In the genomic region with DNA sequence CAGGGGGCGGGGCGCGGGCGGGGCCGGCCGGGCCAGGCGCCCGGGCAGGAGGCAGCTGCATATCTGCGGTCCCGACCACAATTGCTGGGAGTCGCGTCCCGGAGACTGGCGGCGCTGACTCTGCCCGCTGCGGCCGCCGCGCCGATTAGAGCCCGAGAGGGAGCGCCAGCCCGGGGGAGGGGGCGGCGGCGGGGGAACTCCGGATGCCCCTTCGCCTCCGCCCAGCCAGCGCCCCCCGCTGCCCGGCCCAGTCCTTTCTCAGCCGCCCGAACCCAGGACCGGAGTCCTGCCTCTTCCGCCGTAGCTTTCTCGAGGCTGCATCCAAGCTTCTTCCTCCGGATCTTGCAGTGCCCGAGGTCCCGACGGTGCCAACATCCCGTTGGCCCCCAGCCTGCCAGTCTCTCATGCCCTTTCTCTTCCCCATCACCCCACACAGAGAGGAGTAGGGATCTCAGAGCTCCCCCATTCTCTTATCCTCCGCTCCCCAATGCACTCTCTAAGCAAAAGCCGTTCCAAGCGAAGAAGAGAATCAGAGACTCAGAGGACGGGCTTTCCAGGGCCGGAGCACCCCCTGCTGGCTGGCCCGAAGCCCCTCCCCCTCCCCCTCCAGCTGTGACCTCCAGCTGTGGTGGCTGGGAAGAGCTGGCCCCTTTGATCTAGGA, we compare ENCODE assay signal across 8 cellular contexts. TPM values are rescaled to one million over a fixed set of nuclear protein-coding genes. Genes with fewer than 3 reads are reported as not detected.
DNase-seq lines count a peak whose midpoint lies in the region; ATAC-seq, FAIRE-seq and TF ChIP-seq lines count a peak whose summit lies in the region.

No MANE protein-coding gene starts in this region.

- H3K9me3 Mint-ChIP-seq in activated naive CD4-positive, alpha-beta T cell treated with anti-CD3 and anti-CD28 coated beads, Interleukin-2, amount 50 U/mL, for 24 hours: no peaks in the 10 kb centered on the region
- H3K9me3 Mint-ChIP-seq in glutamatergic neuron (ENCODE audit: unreplicated experiment): peaks cover 7% of the 10 kb centered on the region

- H3K27me3 ChIP-seq in IMR-90 (ENCODE audit: control insufficient read depth, insufficient read depth, low read length) (peaks cover 11% of the 10 kb centered on the region), osteoblast (ENCODE audit: insufficient read depth, low read length) (no peaks in the 10 kb centered on the region), thoracic aorta (replicated peaks; ENCODE audit: insufficient read depth) (no peaks in the 10 kb centered on the region)

- H3K9me3 ChIP-seq in IMR-90 (ENCODE audit: control insufficient read depth, insufficient read depth, low read length) (no peaks in the 10 kb centered on the region), SK-N-MC (ENCODE audit: low read depth, low read length) (no peaks in the 10 kb centered on the region), osteoblast (ENCODE audit: low read depth, low read length) (no peaks in the 10 kb centered on the region), thoracic aorta (no peaks in the 10 kb centered on the region)

- TF ChIP-seq RAD21 in IMR-90 (IDR thresholded peaks at IDR 0.05; ENCODE audit: low read length): peak; percentile 76

- FAIRE-seq in GM18507 (lab: Jason Lieb, UNC): peak; percentile 46

- no peaks in the 10 kb centered on the region for H3K27me3 Mint-ChIP-seq in activated naive CD4-positive, alpha-beta T cell treated with anti-CD3 and anti-CD28 coated beads, Interleukin-2, amount 50 U/mL, for 24 hours
- peaks cover 3% of the 10 kb centered on the region for H3K27me3 Mint-ChIP-seq in glutamatergic neuron (ENCODE audit: unreplicated experiment)

- intact Hi-C loops in IMR-90 (cut with micrococcal nuclease): loop anchor here (1.0 kb wide), 2 partner anchors 21 to 132 kb away; no protein-coding TSS in a partner anchor

- DNase-seq in A172 (ENCODE audit: low spot score): peak; percentile 55
- peak; percentile 60 for DNase-seq in GM18507 (ENCODE audit: extremely low spot score, insufficient read length, low read depth)
- DNase-seq in IMR-90: peak; percentile 72
- no peak for DNase-seq in SK-N-MC (ENCODE audit: low read depth, low spot score)
- peak; percentile 82 for DNase-seq in glutamatergic neuron
- peak; percentile 97 for DNase-seq in osteoblast (ENCODE audit: insufficient read length, low spot score, missing footprints)
- DNase-seq in thoracic aorta (ENCODE audit: low spot score): no peak

- H4K8ac ChIP-seq in IMR-90 (ENCODE audit: low read depth in 2 of 2, low read length in 2 of 2): peak overlapping the region; percentile 33 to 77; a peak in 3 of 4 replicates

- peak overlapping the region; percentile 85 for H3K23ac ChIP-seq in IMR-90 (ENCODE audit: low read depth, low read length)

- no peak overlapping the region for H2BK15ac ChIP-seq in IMR-90 (ENCODE audit: low read depth, low read length)

- no peak overlapping the region; the same call in 1 of the 2 replicates for H2BK20ac ChIP-seq in IMR-90 (ENCODE audit: low read depth, low read length)

- H2AFZ ChIP-seq in IMR-90 (replicated peaks; ENCODE audit: low read length, poor library complexity): peak overlapping the region; percentile 88
- H2AFZ ChIP-seq in osteoblast (ENCODE audit: low read length): peak overlapping the region; percentile 98

- H3K9ac ChIP-seq in IMR-90 (ENCODE audit: low read depth, low read length): peak overlapping the region; percentile 75
- peak overlapping the region; percentile 51 for H3K9ac ChIP-seq in SK-N-MC (ENCODE audit: insufficient read length)

- peak overlapping the region; percentile 50 for H2BK120ac ChIP-seq in IMR-90 (ENCODE audit: low read depth, low read length)

- POLR2A ChIA-PET in IMR-90 (lab: Charles Lee; ENCODE audit: unreplicated experiment): interaction anchor here (0.6 to 0.9 kb wide), 2 partner anchors 76 to 272 kb away, joined by 3 to 5 read pairs; no protein-coding TSS in a partner anchor

- TF ChIP-seq CTCF in IMR-90 (conservative IDR thresholded peaks at IDR 0.05; ENCODE audit: low read depth, low read length) (peak; percentile 87), glutamatergic neuron (IDR thresholded peaks at IDR 0.05; ENCODE audit: partially characterized antibody, unreplicated experiment) (no peak), osteoblast (IDR thresholded peaks at IDR 0.05; ENCODE audit: extremely low read depth, low read depth, low read length) (peak; percentile 74), thoracic aorta (IDR thresholded peaks at IDR 0.05) (peak; percentile 65)

- peak overlapping the region; percentile 60 for H3K4ac ChIP-seq in IMR-90 (ENCODE audit: low read depth, low read length)

- CTCF ChIA-PET in IMR-90 (lab: Yijun Ruan, JAX): interaction anchor here (0.7 to 2.1 kb wide), 14 partner anchors 9 to 279 kb away, joined by 3 to 14 read pairs (median 4); a partner anchor contains a TSS

- ATAC-seq in IMR-90 (ENCODE audit: low read depth) (peak; percentile 91), thoracic aorta (ENCODE audit: insufficient number of reproducible peaks, low FRiP score, low read depth) (peak; percentile 81)

- H4K5ac ChIP-seq in IMR-90 (ENCODE audit: low read depth, low read length): no peak overlapping the region; the same call in 1 of the 2 replicates

- H3K14ac ChIP-seq in IMR-90 (replicated peaks; ENCODE audit: low read depth, low read length): peak overlapping the region; percentile 66; the same call in 1 of the 2 replicates

- H2AK9ac ChIP-seq in IMR-90 (replicated peaks; ENCODE audit: low read depth, low read length, poor library complexity): peak overlapping the region; percentile 75

- WGBS in IMR-90 (ENCODE audit: extremely low coverage in 2 of 2, insufficient read length in 1 of 2), 2 experiments: 1% methylated on average over 23 of the region's 50 CpGs; no CpG with 5 or more reads in 1 of the 2 experiments

- peak overlapping the region; percentile 99 for H3K4me3 Mint-ChIP-seq in activated naive CD4-positive, alpha-beta T cell treated with anti-CD3 and anti-CD28 coated beads, Interleukin-2, amount 50 U/mL, for 24 hours
- peak overlapping the region; percentile 99 for H3K4me3 Mint-ChIP-seq in glutamatergic neuron (ENCODE audit: unreplicated experiment)

- H3K27ac Mint-ChIP-seq in activated naive CD4-positive, alpha-beta T cell treated with anti-CD3 and anti-CD28 coated beads, Interleukin-2, amount 50 U/mL, for 24 hours: peak overlapping the region; percentile 93
- H3K27ac Mint-ChIP-seq in glutamatergic neuron (ENCODE audit: unreplicated experiment): no peak overlapping the region

- H3K36me3 Mint-ChIP-seq in activated naive CD4-positive, alpha-beta T cell treated with anti-CD3 and anti-CD28 coated beads, Interleukin-2, amount 50 U/mL, for 24 hours: no peaks in the 10 kb centered on the region
- H3K36me3 Mint-ChIP-seq in glutamatergic neuron (ENCODE audit: unreplicated experiment): no peaks in the 10 kb centered on the region

- no TSS peak for BruUV-seq in IMR-90 (replicated peaks; lab: Mats Ljungman, UMichigan)

- H3K36me3 ChIP-seq in IMR-90 (ENCODE audit: control insufficient read depth, insufficient read depth, low read length) (no peaks in the 10 kb centered on the region), SK-N-MC (ENCODE audit: insufficient read depth, low read length) (no peaks in the 10 kb centered on the region), osteoblast (ENCODE audit: insufficient read depth, low read length) (no peaks in the 10 kb centered on the region), thoracic aorta (no peaks in the 10 kb centered on the region)

- H2BK5ac ChIP-seq in IMR-90 (ENCODE audit: low read depth, low read length, poor library complexity, severe bottlenecking): no peak overlapping the region

- TF ChIP-seq POLR2A in IMR-90 (IDR thresholded peaks at IDR 0.05; ENCODE audit: low read depth, low read length): peak; percentile 61

- peak overlapping the region; percentile 76 for H3K4me3 ChIP-seq in IMR-90 (ENCODE audit: insufficient read depth, low read depth, low read length)
- H3K4me3 ChIP-seq in SK-N-MC: peak overlapping the region; percentile 78
- peak overlapping the region; percentile 88 for H3K4me3 ChIP-seq in osteoblast (ENCODE audit: insufficient read depth, low read length)
- peak overlapping the region; percentile 97 for H3K4me3 ChIP-seq in thoracic aorta

- H3K79me2 ChIP-seq in osteoblast (ENCODE audit: insufficient read depth, low read length): no peaks in the 10 kb centered on the region

- no peaks in the 10 kb centered on the region for H3K79me1 ChIP-seq in IMR-90 (ENCODE audit: low read depth in 1 of 2, low read length in 2 of 2)

- H3K4me2 ChIP-seq in IMR-90 (ENCODE audit: low read depth, low read length) (peak overlapping the region; percentile 90), osteoblast (ENCODE audit: insufficient read depth, low read length) (peak overlapping the region; percentile 97)

- H3K56ac ChIP-seq in IMR-90 (ENCODE audit: extremely low read depth, insufficient read depth, low read length): peak overlapping the region; percentile 45

- in situ Hi-C loops in IMR-90 (cut with MboI; ENCODE audit: low sequenced_read_pairs): no loop called here

- H3K9me1 ChIP-seq in IMR-90 (ENCODE audit: insufficient read depth, low read length): peaks cover 9% of the 10 kb centered on the region; the same call in 1 of the 2 replicates

- H3K18ac ChIP-seq in IMR-90 (ENCODE audit: low read depth, low read length): no peak overlapping the region

- H3K4me1 ChIP-seq in IMR-90 (ENCODE audit: control insufficient read depth, insufficient read depth, low read length) (peaks cover 7% of the 10 kb centered on the region; the same call in 1 of the 2 replicates), osteoblast (ENCODE audit: insufficient read depth, low read length) (peaks cover 23% of the 10 kb centered on the region), thoracic aorta (ENCODE audit: control insufficient read depth in 1 of 2, low read depth in 2 of 2) (peaks cover 4 to 12% of the 10 kb centered on the region in 2 donors)

- peak overlapping the region; percentile 34; the same call in 1 of the 2 replicates for H4K91ac ChIP-seq in IMR-90 (ENCODE audit: insufficient read depth, low read depth, low read length)

- dilution Hi-C loops in IMR-90 (cut with HindIII; ENCODE audit: low sequenced_read_pairs, unreplicated experiment): no loop called here

- peaks cover 22% of the 10 kb centered on the region for H3K4me1 Mint-ChIP-seq in activated naive CD4-positive, alpha-beta T cell treated with anti-CD3 and anti-CD28 coated beads, Interleukin-2, amount 50 U/mL, for 24 hours
- peaks cover 5% of the 10 kb centered on the region for H3K4me1 Mint-ChIP-seq in glutamatergic neuron (ENCODE audit: low read depth, unreplicated experiment)

- H4K20me1 ChIP-seq in IMR-90 (ENCODE audit: insufficient read depth, low read length): no peaks in the 10 kb centered on the region
- H4K20me1 ChIP-seq in osteoblast (ENCODE audit: insufficient read depth, low read length): no peaks in the 10 kb centered on the region

- H3K27ac ChIP-seq in IMR-90 (ENCODE audit: insufficient read depth, low read length): peak overlapping the region; percentile 40
- H3K27ac ChIP-seq in SK-N-MC: peak overlapping the region; percentile 68
- H3K27ac ChIP-seq in osteoblast (ENCODE audit: low read depth, low read length): peak overlapping the region; percentile 51
- H3K27ac ChIP-seq in thoracic aorta: peak overlapping the region; percentile 74 to 79

- no peak overlapping the region for H2AK5ac ChIP-seq in IMR-90 (ENCODE audit: low read depth, low read length)

RNA-seq across cellular contexts. Expression of a gene that starts 8.8 kb away (rescaled TPM):
- 0.05 TPM in 1 of 2 replicates, not detected in the other for total RNA-seq in A172 (2014; rRNA removed; shearing (Covaris generic))
- total RNA-seq in IMR-90 (2012; rRNA removed) (not detected in 2 replicates), glutamatergic neuron (ENCODE audit: unreplicated experiment) (not detected), osteoblast (not detected in 2 replicates), thoracic aorta (not detected)
- polyA plus RNA-seq in IMR-90 (2012; rRNA removed): not detected in 2 replicates
- not detected in 2 replicates for polyA plus RNA-seq in IMR-90 (2012; cell fraction: cytosol; rRNA removed)
- not detected in 2 replicates for polyA plus RNA-seq in IMR-90 (2012; cell fraction: nucleus; rRNA removed; ENCODE audit: low replicate concordance)

RNA-seq across cellular contexts. Expression of a gene that starts 23.5 kb away (rescaled TPM):
- total RNA-seq in A172 (2014; rRNA removed; shearing (Covaris generic)): 48.4 and 62.9 TPM in 2 replicates
- 37.5 and 44.6 TPM in 2 replicates for total RNA-seq in IMR-90 (2012; rRNA removed)
- 67.1 and 71.9 TPM in 2 replicates for polyA plus RNA-seq in IMR-90 (2012; rRNA removed)
- polyA plus RNA-seq in IMR-90 (2012; cell fraction: cytosol; rRNA removed): 45.2 and 62.4 TPM in 2 replicates
- polyA plus RNA-seq in IMR-90 (2012; cell fraction: nucleus; rRNA removed; ENCODE audit: low replicate concordance): 345 TPM in 2 replicates
- total RNA-seq in glutamatergic neuron (ENCODE audit: unreplicated experiment): 57.5 TPM
- total RNA-seq in osteoblast: 37.4 and 39.8 TPM in 2 replicates
- 10 to 100 TPM; 43.2 to 64.2 TPM for total RNA-seq in thoracic aorta

RNA-seq across cellular contexts. Expression of a gene that starts 35.0 kb away (rescaled TPM):
- 30.2 and 32.8 TPM in 2 replicates for total RNA-seq in A172 (2014; rRNA removed; shearing (Covaris generic))
- total RNA-seq in IMR-90 (2012; rRNA removed): 45.0 and 53.6 TPM in 2 replicates
- polyA plus RNA-seq in IMR-90 (2012; rRNA removed): 19.7 and 21.2 TPM in 2 replicates
- 4.3 and 9.9 TPM in 2 replicates for polyA plus RNA-seq in IMR-90 (2012; cell fraction: cytosol; rRNA removed)
- polyA plus RNA-seq in IMR-90 (2012; cell fraction: nucleus; rRNA removed; ENCODE audit: low replicate concordance): 24.6 and 42.1 TPM in 2 replicates
- 34.8 TPM for total RNA-seq in glutamatergic neuron (ENCODE audit: unreplicated experiment)
- 50.3 and 56.0 TPM in 2 replicates for total RNA-seq in osteoblast
- 10 to 100 TPM; 50.9 to 65.6 TPM for total RNA-seq in thoracic aorta

RNA-seq across cellular contexts. Expression of a gene that starts 45.5 kb away (rescaled TPM):
- total RNA-seq in A172 (2014; rRNA removed; shearing (Covaris generic)): 65.1 and 74.0 TPM in 2 replicates
- 47.2 and 49.8 TPM in 2 replicates for total RNA-seq in IMR-90 (2012; rRNA removed)
- 63.7 and 73.6 TPM in 2 replicates for polyA plus RNA-seq in IMR-90 (2012; rRNA removed)
- polyA plus RNA-seq in IMR-90 (2012; cell fraction: cytosol; rRNA removed): 54.6 and 65.0 TPM in 2 replicates
- 92.8 and 136 TPM in 2 replicates for polyA plus RNA-seq in IMR-90 (2012; cell fraction: nucleus; rRNA removed; ENCODE audit: low replicate concordance)
- 66.1 TPM for total RNA-seq in glutamatergic neuron (ENCODE audit: unreplicated experiment)
- total RNA-seq in osteoblast: 32.9 and 34.2 TPM in 2 replicates
- 10 to 100 TPM; 23.4 to 49.4 TPM for total RNA-seq in thoracic aorta

RNA-seq across cellular contexts. Expression of a gene that starts 49.6 kb away (rescaled TPM):
- 407 and 456 TPM in 2 replicates for total RNA-seq in A172 (2014; rRNA removed; shearing (Covaris generic))
- 764 and 1,011 TPM in 2 replicates for total RNA-seq in IMR-90 (2012; rRNA removed)
- polyA plus RNA-seq in IMR-90 (2012; rRNA removed): 1,210 and 1,338 TPM in 2 replicates
- polyA plus RNA-seq in IMR-90 (2012; cell fraction: cytosol; rRNA removed): 519 and 1,135 TPM in 2 replicates
- polyA plus RNA-seq in IMR-90 (2012; cell fraction: nucleus; rRNA removed; ENCODE audit: low replicate concordance): 360 and 1,957 TPM in 2 replicates
- 292 TPM for total RNA-seq in glutamatergic neuron (ENCODE audit: unreplicated experiment)
- total RNA-seq in osteoblast: 323 and 324 TPM in 2 replicates
- 100 to 1,000 TPM; 305 to 445 TPM for total RNA-seq in thoracic aorta

Comparison
In these comparisons a context has a peak if more than half of its experiments do, and no peak if none do; other contexts are left out.
1. DNase-seq: peak in A172 (single experiment), GM18507 (single experiment), IMR-90 (single experiment), glutamatergic neuron (single experiment) and osteoblast (single experiment); none in SK-N-MC (single experiment) and thoracic aorta (single experiment).
2. Peak in every context shown above with its lines, with median percentiles within 50 percentile points of each other: H3K27ac ChIP-seq and H3K4me3 ChIP-seq.